Comparison of ENCODE assay signal across 1 cellular context in genomic region chr6:134061440-134061839, GRCh38.
TF ChIP-seq lines count a peak whose summit lies in the region.

No MANE protein-coding gene starts in this region.

TF ChIP-seq in GM23338, 12 proteins besides CTCF, POLR2A, EP300 and RAD21 (continued from another document):
- no peak for TF ChIP-seq ZNF462 (CRISPR knock-in tag; IDR thresholded peaks at IDR 0.05)
- TF ChIP-seq POLR2AphosphoS5 (IDR thresholded peaks at IDR 0.05; ENCODE audit: low read depth) = no peak
- TF ChIP-seq JUNB (IDR thresholded peaks at IDR 0.05; ENCODE audit: unreplicated experiment) = no peak
- no peak for TF ChIP-seq ETS1 (IDR thresholded peaks at IDR 0.05)
- no peak for TF ChIP-seq EZH2 (IDR thresholded peaks at IDR 0.05; ENCODE audit: low read depth, unreplicated experiment)
- no peak for TF ChIP-seq CREB1 (CRISPR knock-in tag; IDR thresholded peaks at IDR 0.05; ENCODE audit: low read depth)
- no peak for TF ChIP-seq EZH2phosphoT487 (IDR thresholded peaks at IDR 0.05; ENCODE audit: unreplicated experiment)
- TF ChIP-seq REST (IDR thresholded peaks at IDR 0.05; ENCODE audit: unreplicated experiment) = no peak
- no peak for TF ChIP-seq ZNF331 (CRISPR knock-in tag; IDR thresholded peaks at IDR 0.05; ENCODE audit: low read depth)
TF ChIP-seq in GM23338: peak in this region for 0.
